8 cellular contexts compared by ENCODE assay signal in genomic region chr1:33256335-33256700, GRCh38. TPM values are rescaled to one million over a fixed set of nuclear protein-coding genes. Genes with fewer than 3 reads are reported as not detected.
A peak's percentile ranks its signal among the peaks of the same experiment; 100 is the strongest.
DNase-seq lines count a peak whose midpoint lies in the region; ATAC-seq and TF ChIP-seq lines count a peak whose summit lies in the region.

TSS of gene ZNF362 (plus strand) at chr1:33256492. CDS start at chr1:33270575, 14,083 bp downstream.

- DNase-seq in Calu3 (peak; percentile 68), GM23338 (ENCODE audit: low spot score) (peak; percentile 79), NCI-H226 (peak; percentile 25), dermis microvascular lymphatic vessel endothelial cell (ENCODE audit: low read depth in 2 of 2) (peak; percentile 33 to 81), left lung (peak; percentile 53 to 91)
- DNase-seq in activated CD4-positive, alpha-beta T cell treated with anti-CD3 and anti-CD28 coated beads, Interleukin-2, amount 50 U/mL, for 48 hours, result peak; percentile 55 to 67
- peak; percentile 61 for DNase-seq in stimulated activated CD4-positive, alpha-beta T cell treated with anti-CD3 and anti-CD28 coated beads, Interleukin-2, amount 100 ng/mL, for 4 hours (ENCODE audit: low read depth)

- peak within 1 kb of the TSS; percentile 87 for H3K4me3 Mint-ChIP-seq in Calu3 (ENCODE audit: low read depth, unreplicated experiment)
- peak within 1 kb of the TSS; percentile 100 for H3K4me3 Mint-ChIP-seq in GM23338

- H3K27me3 Mint-ChIP-seq in Calu3 (ENCODE audit: unreplicated experiment), result peaks cover 8% of the 10 kb centered on the region
- H3K27me3 Mint-ChIP-seq in GM23338 (ENCODE audit: insufficient read depth, low read depth, poor library complexity), result peaks cover 14% of the 10 kb centered on the region

- H3K79me2 ChIP-seq in GM23338 (replicated peaks; ENCODE audit: insufficient read depth), result peaks cover 43% of the 10 kb centered on the region

- H3K27ac ChIP-seq in GM23338 (ENCODE audit: low read depth) (peak within 1 kb of the TSS; percentile 72; the same call in 1 of the 2 replicates), left lung (peak within 1 kb of the TSS; percentile 86 to 93)

- BruUV-seq in Calu3 (replicated peaks; lab: Mats Ljungman, UMichigan), result no TSS peak

- H3K9me3 ChIP-seq in left lung, result no peaks in the 10 kb centered on the region

- peak within 1 kb of the TSS; percentile 76 for H3K4me3 ChIP-seq in GM23338
- peak within 1 kb of the TSS; percentile 57 to 59 for H3K4me3 ChIP-seq in left lung

- CTCF ChIA-PET in Calu3 (lab: Charles Lee), result no interaction called here

- H3K27me3 ChIP-seq in GM23338 (ENCODE audit: insufficient read depth), result no peaks in the 10 kb centered on the region
- H3K27me3 ChIP-seq in left lung, result no peaks in the 10 kb centered on the region

- TF ChIP-seq CTCF in Calu3 (IDR thresholded peaks at IDR 0.05; ENCODE audit: unreplicated experiment) (no peak), GM23338 (conservative IDR thresholded peaks at IDR 0.05; ENCODE audit: low read depth in 2 of 2) (no peak), left lung (IDR thresholded peaks at IDR 0.05) (no peak)

- H3K4me2 ChIP-seq in GM23338, result peak within 1 kb of the TSS; percentile 84

- H3K9me2 ChIP-seq in GM23338 (ENCODE audit: insufficient read depth), result 0 out of 2 replicates have a peak, but pooled peaks cover 2% of the 10 kb centered on the region

- H2AFZ ChIP-seq in GM23338, result peak within 1 kb of the TSS; percentile 93

- H3K36me3 ChIP-seq in GM23338 (ENCODE audit: insufficient read depth) (no peaks in the 10 kb centered on the region), left lung (no peaks in the 10 kb centered on the region)

- H3K27ac Mint-ChIP-seq in Calu3 (ENCODE audit: unreplicated experiment) (peak within 1 kb of the TSS; percentile 78), GM23338 (peak within 1 kb of the TSS; percentile 98)

- H3K9me3 Mint-ChIP-seq in Calu3 (ENCODE audit: low read depth, unreplicated experiment) (no peaks in the 10 kb centered on the region), GM23338 (peaks cover 6% of the 10 kb centered on the region; the same call in 2 of the 3 replicates)

- H3K4me1 ChIP-seq in GM23338 (ENCODE audit: insufficient read depth) (peaks cover 29% of the 10 kb centered on the region), left lung (peaks cover 22 to 28% of the 10 kb centered on the region in 2 donors)

- ATAC-seq in GM23338 (peak; percentile 23), left lung (peak; percentile 3), HG02884 (IDR thresholded peaks at IDR 0.05; ENCODE audit: unreplicated experiment) (no peak)

- peaks cover 25% of the 10 kb centered on the region for H3K4me1 Mint-ChIP-seq in Calu3 (ENCODE audit: low read depth, unreplicated experiment)
- H3K4me1 Mint-ChIP-seq in GM23338, result peaks cover 29% of the 10 kb centered on the region

- intact Hi-C loops in Calu3 (cut with micrococcal nuclease; ENCODE audit: unreplicated experiment), result no loop called here
- intact Hi-C loops in left lung (cut with DNase I), result no loop called here

- peaks cover 23% of the 10 kb centered on the region for H3K36me3 Mint-ChIP-seq in Calu3 (ENCODE audit: insufficient read depth, unreplicated experiment)
- H3K36me3 Mint-ChIP-seq in GM23338 (ENCODE audit: low read depth), result peaks cover 7% of the 10 kb centered on the region

- H4K20me1 ChIP-seq in GM23338 (replicated peaks; ENCODE audit: insufficient read depth), result peaks cover 14% of the 10 kb centered on the region

- peaks cover 4% of the 10 kb centered on the region; the same call in 1 of the 2 replicates for H3F3A ChIP-seq in GM23338 (replicated peaks; ENCODE audit: low read depth)

TF ChIP-seq in GM23338, 12 proteins besides CTCF, POLR2A, EP300 and RAD21 (continues in another document):
- TF ChIP-seq EZH2phosphoT487 (IDR thresholded peaks at IDR 0.05; ENCODE audit: unreplicated experiment) (no peak), REST (IDR thresholded peaks at IDR 0.05; ENCODE audit: unreplicated experiment) (no peak), CREB1 (CRISPR knock-in tag; IDR thresholded peaks at IDR 0.05; ENCODE audit: low read depth) (no peak), JUNB (IDR thresholded peaks at IDR 0.05; ENCODE audit: unreplicated experiment) (no peak), ZNF114 (CRISPR knock-in tag; IDR thresholded peaks at IDR 0.05) (no peak)
- TF ChIP-seq, protein P1, sequence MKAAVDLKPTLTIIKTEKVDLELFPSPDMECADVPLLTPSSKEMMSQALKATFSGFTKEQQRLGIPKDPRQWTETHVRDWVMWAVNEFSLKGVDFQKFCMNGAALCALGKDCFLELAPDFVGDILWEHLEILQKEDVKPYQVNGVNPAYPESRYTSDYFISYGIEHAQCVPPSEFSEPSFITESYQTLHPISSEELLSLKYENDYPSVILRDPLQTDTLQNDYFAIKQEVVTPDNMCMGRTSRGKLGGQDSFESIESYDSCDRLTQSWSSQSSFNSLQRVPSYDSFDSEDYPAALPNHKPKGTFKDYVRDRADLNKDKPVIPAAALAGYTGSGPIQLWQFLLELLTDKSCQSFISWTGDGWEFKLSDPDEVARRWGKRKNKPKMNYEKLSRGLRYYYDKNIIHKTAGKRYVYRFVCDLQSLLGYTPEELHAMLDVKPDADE (IDR thresholded peaks at IDR 0.05), result no peak

RNA-seq across cellular contexts. Expression of gene ZNF362, which starts in this region (rescaled TPM):
- total RNA-seq in Calu3 (2022) (28.2 and 29.5 TPM in 2 replicates), dermis microvascular lymphatic vessel endothelial cell (5.4 and 10.9 TPM in 2 replicates), left lung (10 to 100 TPM; 25.9 to 32.3 TPM)
- 10.0 and 11.0 TPM in 2 replicates for total RNA-seq in GM23338 (2014; rRNA removed; shearing (Covaris generic))
- polyA plus RNA-seq in GM23338 (2016; fragmentation: Nextera tagmentation; extraction: Ambion mirVana), result 12.9 and 16.8 TPM in 2 replicates

Comparison
In these comparisons a context has a peak if more than half of its experiments do, and no peak if none do; other contexts are left out.
1. DNase-seq: peak in every context shown above with its lines; median percentile 79 in GM23338; 72 in left lung; 68 in Calu3; 61 in activated CD4-positive, alpha-beta T cell treated with anti-CD3 and anti-CD28 coated beads, Interleukin-2, amount 50 U/mL, for 48 hours; 61 in stimulated activated CD4-positive, alpha-beta T cell treated with anti-CD3 and anti-CD28 coated beads, Interleukin-2, amount 100 ng/mL, for 4 hours; 57 in dermis microvascular lymphatic vessel endothelial cell; 25 in NCI-H226.